Comparison of ENCODE assay signal across 8 cellular contexts in the genomic region with DNA sequence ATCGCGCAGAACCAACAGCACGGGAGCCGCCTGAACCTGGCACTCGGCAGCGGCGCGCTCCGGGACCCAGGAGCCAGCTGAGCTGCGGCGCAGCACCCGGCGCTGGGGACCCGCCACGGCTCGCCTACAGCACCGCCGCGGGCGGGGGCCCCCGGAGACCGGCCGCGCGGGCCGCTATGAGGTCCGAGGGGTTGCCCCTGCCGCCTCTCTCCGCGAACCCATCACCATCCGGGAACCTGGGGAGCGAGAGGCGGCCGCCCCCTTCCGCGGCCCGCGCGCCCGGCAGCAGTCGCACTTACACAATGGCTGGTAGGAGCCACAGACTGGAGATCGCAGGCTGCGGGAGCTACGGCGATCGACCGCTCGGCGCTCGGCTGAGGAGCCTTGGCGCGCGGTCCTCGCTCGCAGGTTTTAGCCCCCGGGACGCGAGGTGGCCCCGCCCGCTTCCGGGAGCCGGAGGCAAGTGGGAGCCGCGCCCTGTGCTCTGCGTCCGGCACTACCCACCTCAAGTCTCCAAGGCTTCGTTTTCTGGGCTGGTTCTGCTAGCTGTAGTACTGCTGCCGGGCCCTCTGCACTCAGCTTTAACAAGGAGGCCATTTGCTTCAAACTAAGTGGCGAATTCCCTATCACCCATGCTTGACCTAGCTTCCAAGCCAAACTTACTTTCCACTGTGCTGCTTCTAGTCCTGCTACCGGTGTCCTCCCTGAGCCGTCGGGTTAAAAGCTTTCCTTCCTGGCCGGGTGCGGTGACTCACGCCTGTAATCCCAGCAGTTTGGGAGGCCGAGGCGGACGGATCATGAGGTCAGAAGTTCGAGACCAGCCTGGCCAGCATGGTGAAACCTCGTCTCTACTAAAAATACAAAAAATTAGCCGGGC. TPM values are rescaled to one million over a fixed set of nuclear protein-coding genes. Genes with fewer than 3 reads are reported as not detected.
DNase-seq lines count a peak whose midpoint lies in the region; ATAC-seq and TF ChIP-seq lines count a peak whose summit lies in the region.

TPK1 (minus strand) TSS at position 386 of the 877 bp plus-strand sequence. CDS start 451 bp downstream, outside the sequence.

- peak; percentile 82 for ATAC-seq in GM21576 (IDR thresholded peaks at IDR 0.05; ENCODE audit: unreplicated experiment)
- peak; percentile 97 for ATAC-seq in Panc1
- peak; percentile 85 to 91 for ATAC-seq in activated T-cell treated with anti-CD3 and anti-CD28 coated beads, Interleukin-2, amount 50 U/mL, for 72 hours (replicated peaks in 1 of 2)

- peak; percentile 43 for TF ChIP-seq POLR2A in esophagus muscularis mucosa (IDR thresholded peaks at IDR 0.05; ENCODE audit: low read depth)

- peak within 1 kb of the TSS; percentile 76 to 98 for H3K4me3 ChIP-seq in Panc1 (ENCODE audit: low read depth in 2 of 2, low read length in 2 of 2)
- H3K4me3 ChIP-seq in esophagus muscularis mucosa = peak within 1 kb of the TSS; percentile 76 to 93 (median 84)
- peak within 1 kb of the TSS; percentile 76 to 84 for H3K4me3 ChIP-seq in muscle layer of duodenum (ENCODE audit: low read depth in 1 of 2, low read length in 2 of 2)

- POLR2A ChIA-PET in Panc1 (lab: Charles Lee) = interaction anchor here (0.7 to 1.1 kb wide), 3 partner anchors 26 to 831 kb away, joined by 6 to 13 read pairs (median 10); no protein-coding TSS in a partner anchor

- H3K4me1 Mint-ChIP-seq in activated T-cell treated with anti-CD3 and anti-CD28 coated beads, Interleukin-2, amount 50 U/mL, for 72 hours (ENCODE audit: low read depth) = peaks cover 60% of the 10 kb centered on the region

- in situ Hi-C loops in Panc1 (cut with HindIII; ENCODE audit: low pct_unique_long_range_greater_than_20kb, low sequenced_read_pairs) = no loop called here

- peaks cover 3 to 5% of the 10 kb centered on the region in 2 donors for H3K9me3 Mint-ChIP-seq in activated T-cell treated with anti-CD3 and anti-CD28 coated beads, Interleukin-2, amount 50 U/mL, for 72 hours

- H3K27me3 ChIP-seq in Panc1 (ENCODE audit: control insufficient read depth, insufficient read depth, low read length) (no peaks in the 10 kb centered on the region), esophagus muscularis mucosa (no peaks in the 10 kb centered on the region), muscle layer of duodenum (ENCODE audit: low read depth, low read length) (no peaks in the 10 kb centered on the region)

- H3K9me3 ChIP-seq in Panc1 (ENCODE audit: control insufficient read depth, insufficient read depth, low read depth, low read length) = no peaks in the 10 kb centered on the region
- H3K9me3 ChIP-seq in esophagus muscularis mucosa = peaks cover 0 to 18% (median 0%) of the 10 kb centered on the region in 4 donors
- H3K9me3 ChIP-seq in muscle layer of duodenum (ENCODE audit: control insufficient read depth in 1 of 2, low read length in 2 of 2) = peaks cover 0 to 10% of the 10 kb centered on the region in 2 donors

- no peak for TF ChIP-seq CTCF in Panc1 (IDR thresholded peaks at IDR 0.05)
- no peak for TF ChIP-seq CTCF in esophagus muscularis mucosa (IDR thresholded peaks at IDR 0.05)

- BruUV-seq in Panc1 (replicated peaks; lab: Mats Ljungman, UMichigan) = no TSS peak

- H3K27ac ChIP-seq in Panc1 (ENCODE audit: low read length) (peak within 1 kb of the TSS; percentile 87), esophagus muscularis mucosa (replicated peaks in 1 of 4) (peak within 1 kb of the TSS; percentile 93 to 99 (median 96)), muscle layer of duodenum (ENCODE audit: low read length) (peak within 1 kb of the TSS; percentile 91)

- CTCF ChIA-PET in Panc1 (lab: Charles Lee) = interaction anchor here (0.5 kb wide), 1 partner anchor 130 kb away, joined by 4 read pairs; no protein-coding TSS in a partner anchor

- H3K36me3 ChIP-seq in Panc1 (ENCODE audit: control insufficient read depth, insufficient read depth, low read length) (no peaks in the 10 kb centered on the region; the same call in 1 of the 2 replicates), esophagus muscularis mucosa (no peaks in the 10 kb centered on the region), muscle layer of duodenum (ENCODE audit: control insufficient read depth in 1 of 2, insufficient read depth in 2 of 2, low read length in 2 of 2) (no peaks in the 10 kb centered on the region)

- peak within 1 kb of the TSS; percentile 92 to 98 for H3K4me3 Mint-ChIP-seq in activated T-cell treated with anti-CD3 and anti-CD28 coated beads, Interleukin-2, amount 50 U/mL, for 72 hours

- H3K27ac Mint-ChIP-seq in activated T-cell treated with anti-CD3 and anti-CD28 coated beads, Interleukin-2, amount 50 U/mL, for 72 hours = peak within 1 kb of the TSS; percentile 98

- H3K4me1 ChIP-seq in Panc1 (ENCODE audit: control insufficient read depth, insufficient read depth, low read length) = peaks cover 5% of the 10 kb centered on the region
- H3K4me1 ChIP-seq in esophagus muscularis mucosa = peaks cover 8 to 19% (median 17%) of the 10 kb centered on the region in 4 donors
- H3K4me1 ChIP-seq in muscle layer of duodenum (ENCODE audit: control insufficient read depth in 1 of 2, insufficient read depth in 2 of 2, low read length in 2 of 2) = no peaks in the 10 kb centered on the region

- peak; percentile 97 for DNase-seq in DMS53 (lab: John Stamatoyannopoulos, UW)
- peak; percentile 89 for DNase-seq in Panc1 (ENCODE audit: low read depth, low spot score)
- DNase-seq in activated T-cell treated with anti-CD3 and anti-CD28 coated beads, Interleukin-2, amount 50 U/mL, for 72 hours = peak; percentile 91 to 92
- peak; percentile 96 for DNase-seq in esophagus muscularis mucosa (ENCODE audit: extremely low spot score)
- DNase-seq in stimulated activated CD8-positive, alpha-beta memory T cell treated with anti-CD3 and anti-CD28 coated beads, Interleukin-7, amount 100 ng/mL, for 24 hours (ENCODE audit: low read depth) = peak; percentile 73

- peaks cover 9 to 11% of the 10 kb centered on the region in 2 donors for H3K36me3 Mint-ChIP-seq in activated T-cell treated with anti-CD3 and anti-CD28 coated beads, Interleukin-2, amount 50 U/mL, for 72 hours (ENCODE audit: insufficient read depth in 2 of 2)

- TF ChIP-seq EP300 in Ishikawa (IDR thresholded peaks at IDR 0.05; ENCODE audit: borderline replicate concordance) (0 out of 2 replicates have a peak, but pooled peaks have one; percentile 14), esophagus muscularis mucosa (IDR thresholded peaks at IDR 0.05) (no peak)

- intact Hi-C loops in Panc1 (cut with micrococcal nuclease; ENCODE audit: unreplicated experiment) = no loop called here
- intact Hi-C loops in esophagus muscularis mucosa (cut with DNase I) = loop anchor here (10.0 kb wide), 1 partner anchor 101 kb away; no protein-coding TSS in a partner anchor

- H3K27me3 Mint-ChIP-seq in activated T-cell treated with anti-CD3 and anti-CD28 coated beads, Interleukin-2, amount 50 U/mL, for 72 hours (ENCODE audit: low read depth) = no peaks in the 10 kb centered on the region

- WGBS in esophagus muscularis mucosa = 33% methylated on average over 17 of the region's 81 CpGs

- no peak; the same call in 1 of the 2 replicates for TF ChIP-seq RAD21 in Ishikawa (IDR thresholded peaks at IDR 0.05; ENCODE audit: low read depth)

TF ChIP-seq in Ishikawa, 13 proteins besides CTCF, POLR2A, EP300 and RAD21 (continues in another document):
- TF ChIP-seq TAF1 (IDR thresholded peaks at IDR 0.05; ENCODE audit: low read depth) = peak; percentile 80
- TF ChIP-seq ZBTB7A (IDR thresholded peaks at IDR 0.05; ENCODE audit: low read depth) = 0 out of 2 replicates have a peak, but pooled peaks have one; percentile 39
- 0 out of 2 replicates have a peak, but pooled peaks have one; percentile 9 for TF ChIP-seq CEBPB (IDR thresholded peaks at IDR 0.05)
- peak; percentile 84 for TF ChIP-seq YY1 (IDR thresholded peaks at IDR 0.05; ENCODE audit: low read depth)
- TF ChIP-seq TCF12 (IDR thresholded peaks at IDR 0.05; ENCODE audit: low read depth) = peak; percentile 68
- TF ChIP-seq CREB1 (IDR thresholded peaks at IDR 0.05; ENCODE audit: low read depth) = no peak
- peak; percentile 91 for TF ChIP-seq MAX (IDR thresholded peaks at IDR 0.05)
- TF ChIP-seq, protein P1, sequence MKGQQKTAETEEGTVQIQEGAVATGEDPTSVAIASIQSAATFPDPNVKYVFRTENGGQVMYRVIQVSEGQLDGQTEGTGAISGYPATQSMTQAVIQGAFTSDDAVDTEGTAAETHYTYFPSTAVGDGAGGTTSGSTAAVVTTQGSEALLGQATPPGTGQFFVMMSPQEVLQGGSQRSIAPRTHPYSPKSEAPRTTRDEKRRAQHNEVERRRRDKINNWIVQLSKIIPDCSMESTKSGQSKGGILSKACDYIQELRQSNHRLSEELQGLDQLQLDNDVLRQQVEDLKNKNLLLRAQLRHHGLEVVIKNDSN (IDR thresholded peaks at IDR 0.05) = no peak; the same call in 1 of the 2 replicates
- TF ChIP-seq FOXM1 (IDR thresholded peaks at IDR 0.05; ENCODE audit: borderline replicate concordance, low read depth) = no peak

RNA-seq across cellular contexts. Expression of gene TPK1, which starts in this region (rescaled TPM):
- total RNA-seq in Panc1 (2021; ENCODE audit: unreplicated experiment) (3.3 TPM), esophagus muscularis mucosa (1 to 10 TPM; 2.7 to 4.3 (median 3.4) TPM)
- 2.5 TPM for polyA plus RNA-seq in Panc1 (2012; ENCODE audit: insufficient read length)
- total RNA-seq in activated T-cell treated with anti-CD3 and anti-CD28 coated beads, Interleukin-2, amount 50 U/mL, for 72 hours = 10 to 100 TPM; 26.2 to 31.3 TPM

Comparison
In these comparisons a context has a peak if more than half of its experiments do, and no peak if none do; other contexts are left out.
1. Peak in every context shown above with its lines: DNase-seq, ATAC-seq, H3K4me3 ChIP-seq and H3K27ac ChIP-seq.